Comparison of ENCODE assay signal across 8 cellular contexts in genomic region chr6:109483744-109484075, GRCh38. TPM values are rescaled to one million over a fixed set of nuclear protein-coding genes. Genes with fewer than 3 reads are reported as not detected.
DNase-seq lines count a peak whose midpoint lies in the region; ATAC-seq and TF ChIP-seq lines count a peak whose summit lies in the region.

No MANE protein-coding gene starts in this region.

- no peaks in the 10 kb centered on the region for H3K9me3 ChIP-seq in heart right ventricle
- no peaks in the 10 kb centered on the region for H3K9me3 ChIP-seq in testis

- H3K27me3 ChIP-seq in heart right ventricle (no peaks in the 10 kb centered on the region), testis (no peaks in the 10 kb centered on the region)

- peaks cover 4 to 44% (median 40%) of the 10 kb centered on the region in 9 donors for H3K4me1 ChIP-seq in heart right ventricle
- H3K4me1 ChIP-seq in testis: peaks cover 5% of the 10 kb centered on the region

- in situ Hi-C loops in GM13977 (cut with MboI; ENCODE audit: low pct_unique_long_range_greater_than_20kb, low sequenced_read_pairs, unreplicated experiment): no loop called here

- H3K36me3 ChIP-seq in heart right ventricle (peaks cover 0 to 27% (median 5%) of the 10 kb centered on the region in 9 donors), testis (ENCODE audit: low read depth, missing control alignments) (no peaks in the 10 kb centered on the region)

- no peak for TF ChIP-seq POLR2A in testis (IDR thresholded peaks at IDR 0.05)

- intact Hi-C loops in heart right ventricle (cut with DNase I) (loop anchor here in 4 of 10 donors (1.0 to 10.0 kb wide), 6 partner anchors 41 to 1529 kb away; partner anchors contain the start of genes CD164 (in 3 of the 4), PPIL6 (in 2 of the 4), SMPD2 (in 2 of the 4) and SEC63 (in 1 of the 4)), Right ventricle myocardium superior (cut with DNase I) (no loop called here), testis (cut with DNase I; ENCODE audit: low total_unique reads) (no loop called here)

- H3K4me3 ChIP-seq in heart right ventricle (peak overlapping the region in 9 of 10 donors; percentile 54 to 100 (median 93)), WI38 (ENCODE audit: low read depth, low read length) (peak overlapping the region; percentile 53), testis (peak overlapping the region; percentile 92 to 97)

- WGBS in heart right ventricle, 2 donors: 1 to 2% methylated on average over 6 of the region's 6 CpGs
- 2% methylated on average over 6 of the region's 6 CpGs for WGBS in testis, 2 donors

- DNase-seq in heart right ventricle: no peak
- DNase-seq in Right ventricle myocardium superior: no peak
- peak; percentile 13 for DNase-seq in iris pigment epithelial cell (ENCODE audit: low read depth)
- DNase-seq in testis: no peak
- DNase-seq in UCSD-AML1 (lab: John Stamatoyannopoulos, UW; ENCODE audit: unreplicated experiment): no peak
- DNase-seq in stimulated activated CD4-positive, alpha-beta T cell treated with anti-CD3 and anti-CD28 coated beads, Interleukin-4, amount 100 ng/mL, for 4 hours: no peak
- DNase-seq in GM13977 (ENCODE audit: low spot score): no peak

- no peak for TF ChIP-seq CTCF in heart right ventricle (IDR thresholded peaks at IDR 0.05)
- TF ChIP-seq CTCF in WI38 (IDR thresholded peaks at IDR 0.05; ENCODE audit: low read depth, low read length): no peak
- TF ChIP-seq CTCF in testis (IDR thresholded peaks at IDR 0.05): no peak
- TF ChIP-seq CTCF in GM13977 (IDR thresholded peaks at IDR 0.05; ENCODE audit: extremely low read depth, insufficient read depth, missing control alignments): no peak

- no peak for ATAC-seq in heart right ventricle
- ATAC-seq in Right ventricle myocardium superior (ENCODE audit: poor library complexity): no peak

- H3K27ac ChIP-seq in heart right ventricle: peak overlapping the region in 7 of 10 donors; percentile 35 to 92 (median 56)
- peak overlapping the region in 1 of 2 donors; percentile 86 for H3K27ac ChIP-seq in testis

RNA-seq across cellular contexts. Expression of gene ZBTB24, which starts 0.7 kb away (rescaled TPM):
- total RNA-seq in heart right ventricle: 1 to 10 TPM; 2.4 to 4.0 (median 3.3) TPM
- 1 to 10 TPM; 1.1 to 2.3 TPM for polyA plus RNA-seq in heart right ventricle
- 2.4 TPM for total RNA-seq in Right ventricle myocardium superior
- 10 to 100 TPM; 12.4 to 13.3 TPM for total RNA-seq in testis
- polyA plus RNA-seq in testis (ENCODE audit: insufficient read depth, low read depth, low replicate concordance): 8.1 TPM

RNA-seq across cellular contexts. Expression of gene MICAL1, which starts 28.1 kb away (rescaled TPM):
- total RNA-seq in heart right ventricle (10 to 100 TPM in 2 of 10 donors, 1 to 10 TPM in 8; 2.4 to 11.5 (median 4.9) TPM), Right ventricle myocardium superior (5.0 TPM), testis (10 to 100 TPM; 50.3 to 61.9 TPM)
- polyA plus RNA-seq in heart right ventricle (10 to 100 TPM; 10.2 to 24.0 TPM), testis (ENCODE audit: insufficient read depth, low read depth, low replicate concordance) (34.6 TPM)

RNA-seq across cellular contexts. Expression of gene SMPD2, which starts 43.2 kb away (rescaled TPM):
- 1 to 10 TPM; 2.1 to 6.4 (median 3.8) TPM for total RNA-seq in heart right ventricle
- 1 to 10 TPM; 4.8 to 8.9 TPM for polyA plus RNA-seq in heart right ventricle
- total RNA-seq in Right ventricle myocardium superior: 4.1 TPM
- 10 to 100 TPM; 29.9 to 49.1 TPM for total RNA-seq in testis
- polyA plus RNA-seq in testis (ENCODE audit: insufficient read depth, low read depth, low replicate concordance): 94.3 TPM

RNA-seq across cellular contexts. Expression of gene PPIL6, which starts 43.3 kb away (rescaled TPM):
- total RNA-seq in heart right ventricle (1 to 10 TPM; 1.4 to 5.2 (median 3.0) TPM), Right ventricle myocardium superior (5.5 TPM), testis (10 to 100 TPM; 15.2 to 26.7 TPM)
- polyA plus RNA-seq in heart right ventricle (1 to 10 TPM in 1 of 2 donors, under 1 TPM in 1; 0.44 to 2.0 TPM), testis (ENCODE audit: insufficient read depth, low read depth, low replicate concordance) (54.6 TPM)
